Comparison of ENCODE assay signal across 1 cellular context in the genomic region with DNA sequence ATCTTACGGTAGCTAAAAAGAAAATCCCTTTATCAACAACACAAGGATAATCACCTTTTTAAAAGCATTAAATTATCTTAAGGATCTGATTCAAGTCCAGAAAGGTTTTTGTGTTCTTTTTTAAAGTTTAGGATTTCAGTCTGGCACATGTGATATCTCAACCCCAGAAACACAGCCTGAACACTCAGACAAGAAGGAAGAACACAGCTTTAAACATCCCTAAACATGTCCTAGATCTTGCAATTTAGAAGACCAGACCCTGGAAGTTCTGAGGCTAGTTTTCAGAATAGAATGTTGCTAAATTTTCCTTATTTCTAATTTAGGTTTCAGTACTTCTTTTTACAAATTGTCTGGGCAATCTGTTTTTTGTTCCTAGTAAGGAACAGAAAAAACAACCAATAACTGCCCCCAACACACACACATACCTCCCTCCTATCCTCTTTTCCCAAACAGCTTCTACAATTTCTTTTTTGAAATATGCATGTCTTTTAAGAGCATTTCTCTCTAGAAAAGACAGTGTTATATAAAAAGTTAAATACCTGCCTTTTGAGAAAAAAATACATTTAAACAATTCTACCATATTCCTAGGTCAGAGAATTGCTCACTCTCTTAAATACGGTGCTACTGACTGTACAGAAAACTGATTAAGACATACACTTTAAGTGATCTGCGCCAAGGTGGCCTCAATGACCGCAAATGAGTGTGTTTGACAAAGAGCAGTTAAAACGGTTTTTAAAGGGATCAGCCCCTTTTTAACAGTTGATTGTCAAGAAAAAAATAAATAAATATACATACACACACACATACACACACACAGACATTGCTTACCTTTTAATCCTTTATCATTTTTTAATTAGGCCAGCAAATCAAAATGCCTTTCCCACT.
TF ChIP-seq lines count a peak whose summit lies in the region.

No MANE protein-coding gene starts in this region.

TF ChIP-seq in HepG2, 621 proteins besides CTCF, POLR2A, EP300 and RAD21:
- TF ChIP-seq SOX13 (IDR thresholded peaks at IDR 0.05) (no peak), SOX13 (CRISPR knock-in tag; conservative IDR thresholded peaks at IDR 0.05 in 1 of 2, IDR thresholded peaks at IDR 0.05 in 1 of 2) (no peak), ZNF549 (CRISPR knock-in tag; IDR thresholded peaks at IDR 0.05) (no peak), HOXA9 (CRISPR knock-in tag; IDR thresholded peaks at IDR 0.05; ENCODE audit: borderline replicate concordance) (no peak), NFE2L2 (IDR thresholded peaks at IDR 0.05; ENCODE audit: low read length) (no peak), KAT7 (CRISPR knock-in tag; IDR thresholded peaks at IDR 0.05; ENCODE audit: borderline replicate concordance) (no peak)
- TF ChIP-seq, protein P1, sequence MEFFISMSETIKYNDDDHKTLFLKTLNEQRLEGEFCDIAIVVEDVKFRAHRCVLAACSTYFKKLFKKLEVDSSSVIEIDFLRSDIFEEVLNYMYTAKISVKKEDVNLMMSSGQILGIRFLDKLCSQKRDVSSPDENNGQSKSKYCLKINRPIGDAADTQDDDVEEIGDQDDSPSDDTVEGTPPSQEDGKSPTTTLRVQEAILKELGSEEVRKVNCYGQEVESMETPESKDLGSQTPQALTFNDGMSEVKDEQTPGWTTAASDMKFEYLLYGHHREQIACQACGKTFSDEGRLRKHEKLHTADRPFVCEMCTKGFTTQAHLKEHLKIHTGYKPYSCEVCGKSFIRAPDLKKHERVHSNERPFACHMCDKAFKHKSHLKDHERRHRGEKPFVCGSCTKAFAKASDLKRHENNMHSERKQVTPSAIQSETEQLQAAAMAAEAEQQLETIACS (CRISPR knock-in tag; IDR thresholded peaks at IDR 0.05) = no peak
- TF ChIP-seq, protein P2, sequence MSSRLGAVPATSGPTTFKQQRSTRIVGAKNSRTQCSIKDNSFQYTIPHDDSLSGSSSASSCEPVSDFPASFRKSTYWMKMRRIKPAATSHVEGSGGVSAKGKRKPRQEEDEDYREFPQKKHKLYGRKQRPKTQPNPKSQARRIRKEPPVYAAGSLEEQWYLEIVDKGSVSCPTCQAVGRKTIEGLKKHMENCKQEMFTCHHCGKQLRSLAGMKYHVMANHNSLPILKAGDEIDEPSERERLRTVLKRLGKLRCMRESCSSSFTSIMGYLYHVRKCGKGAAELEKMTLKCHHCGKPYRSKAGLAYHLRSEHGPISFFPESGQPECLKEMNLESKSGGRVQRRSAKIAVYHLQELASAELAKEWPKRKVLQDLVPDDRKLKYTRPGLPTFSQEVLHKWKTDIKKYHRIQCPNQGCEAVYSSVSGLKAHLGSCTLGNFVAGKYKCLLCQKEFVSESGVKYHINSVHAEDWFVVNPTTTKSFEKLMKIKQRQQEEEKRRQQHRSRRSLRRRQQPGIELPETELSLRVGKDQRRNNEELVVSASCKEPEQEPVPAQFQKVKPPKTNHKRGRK (CRISPR knock-in tag; IDR thresholded peaks at IDR 0.05) = no peak
